ENCODE assay signal across 8 cellular contexts in the genomic region with DNA sequence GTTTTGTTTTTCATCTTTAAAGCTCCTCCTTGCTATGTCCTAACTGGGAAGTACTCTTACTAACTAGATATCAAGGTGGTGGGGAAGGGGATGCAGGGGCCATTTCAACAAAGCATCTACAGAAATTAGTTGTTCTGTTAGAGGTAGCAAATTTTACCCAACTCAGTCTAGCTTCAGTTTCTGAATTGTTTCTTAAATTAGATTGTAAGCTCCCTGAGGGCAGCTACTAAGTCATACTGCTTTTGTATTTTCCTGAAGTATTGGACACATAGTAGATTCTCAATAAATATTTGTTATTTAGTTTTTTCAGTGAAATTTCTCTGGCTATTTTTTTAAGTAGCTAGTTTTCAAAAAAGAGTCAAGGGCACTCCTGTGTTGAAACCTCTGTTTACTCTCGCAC. TPM values are rescaled to one million over a fixed set of nuclear protein-coding genes. Genes with fewer than 3 reads are reported as not detected.
A peak's percentile ranks its signal among the peaks of the same experiment; 100 is the strongest.
DNase-seq lines count a peak whose midpoint lies in the region; ATAC-seq and TF ChIP-seq lines count a peak whose summit lies in the region.

No MANE protein-coding gene starts in this region.

- peaks cover 0 to 1% (median 0%) of the 10 kb centered on the region in 3 donors for H3K9me3 Mint-ChIP-seq in IgD-negative memory B cell
- H3K9me3 Mint-ChIP-seq in naive thymus-derived CD8-positive, alpha-beta T cell, result no peaks in the 10 kb centered on the region

- peaks cover 36 to 56% (median 48%) of the 10 kb centered on the region in 3 donors for H3K4me1 Mint-ChIP-seq in IgD-negative memory B cell
- peaks cover 50 to 91% (median 81%) of the 10 kb centered on the region in 4 donors for H3K4me1 Mint-ChIP-seq in naive thymus-derived CD8-positive, alpha-beta T cell

- H3K4me3 Mint-ChIP-seq in IgD-negative memory B cell, result peak overlapping the region; percentile 84 to 99 (median 96)
- peak overlapping the region; percentile 83 to 99 (median 96) for H3K4me3 Mint-ChIP-seq in naive thymus-derived CD8-positive, alpha-beta T cell

- H3K27me3 ChIP-seq in BJ (ENCODE audit: control insufficient read depth, insufficient read depth, low read length) (no peaks in the 10 kb centered on the region), breast epithelium (no peaks in the 10 kb centered on the region), WERI-Rb-1 (ENCODE audit: insufficient read depth, low read depth, severe bottlenecking) (no peaks in the 10 kb centered on the region)

- TF ChIP-seq CTCF in BJ (IDR thresholded peaks at IDR 0.05; ENCODE audit: insufficient read depth, low read depth, low read length) (no peak), breast epithelium (IDR thresholded peaks at IDR 0.05) (no peak), WERI-Rb-1 (IDR thresholded peaks at IDR 0.05; ENCODE audit: low read depth, low read length) (no peak)

- no peak for TF ChIP-seq POLR2A in breast epithelium (IDR thresholded peaks at IDR 0.05)

- DNase-seq in BJ (ENCODE audit: low read depth) (no peak), breast epithelium (ENCODE audit: low spot score in 2 of 2) (no peak), WERI-Rb-1 (no peak), AML-193 (lab: John Stamatoyannopoulos, UW) (no peak), iPS-NIHi11 (ENCODE audit: low spot score) (no peak)
- no peak for DNase-seq in naive thymus-derived CD8-positive, alpha-beta T cell

- ATAC-seq in naive thymus-derived CD8-positive, alpha-beta T cell, result no peak
- ATAC-seq in GM21825 (IDR thresholded peaks at IDR 0.05; ENCODE audit: unreplicated experiment), result no peak

- H3K4me1 ChIP-seq in breast epithelium, result peaks cover 7 to 26% of the 10 kb centered on the region in 2 donors

- peak overlapping the region; percentile 90 to 93 (median 90) for H3K27ac Mint-ChIP-seq in IgD-negative memory B cell
- peak overlapping the region; percentile 95 to 100 (median 100) for H3K27ac Mint-ChIP-seq in naive thymus-derived CD8-positive, alpha-beta T cell

- intact Hi-C loops in breast epithelium (cut with DNase I; ENCODE audit: low total_unique reads), result no loop called here

- H3K36me3 Mint-ChIP-seq in IgD-negative memory B cell, result peaks cover 1% of the 10 kb centered on the region
- peaks cover 0 to 53% (median 15%) of the 10 kb centered on the region in 3 donors for H3K36me3 Mint-ChIP-seq in naive thymus-derived CD8-positive, alpha-beta T cell

- H3K27ac ChIP-seq in breast epithelium (peak overlapping the region; percentile 100), WERI-Rb-1 (no peak overlapping the region)

- POLR2A ChIA-PET in BJ (lab: Charles Lee), result no interaction called here
- POLR2A ChIA-PET in naive thymus-derived CD8-positive, alpha-beta T cell (lab: Charles Lee), result no interaction called here

- H3K27me3 Mint-ChIP-seq in IgD-negative memory B cell, result no peaks in the 10 kb centered on the region
- peaks cover 0 to 2% (median 0%) of the 10 kb centered on the region in 5 donors for H3K27me3 Mint-ChIP-seq in naive thymus-derived CD8-positive, alpha-beta T cell

- H3K4me3 ChIP-seq in BJ (ENCODE audit: low read depth, low read length) (peak overlapping the region; percentile 77), breast epithelium (peak overlapping the region in 2 of 3 donors; percentile 91 to 95), WERI-Rb-1 (ENCODE audit: low read depth, low read length) (no peak overlapping the region)

- H3K36me3 ChIP-seq in BJ (ENCODE audit: control insufficient read depth, insufficient read depth, low read length) (peaks cover 7% of the 10 kb centered on the region), breast epithelium (no peaks in the 10 kb centered on the region), WERI-Rb-1 (peaks cover 88% of the 10 kb centered on the region)

- no peaks in the 10 kb centered on the region for H3K9me3 ChIP-seq in breast epithelium
- H3K9me3 ChIP-seq in WERI-Rb-1 (ENCODE audit: severe bottlenecking), result peaks cover 2% of the 10 kb centered on the region

- CTCF ChIA-PET in BJ (lab: Yijun Ruan, JAX), result interaction anchor here (0.9 kb wide), 1 partner anchor 23 kb away, joined by 3 read pairs; no protein-coding TSS in a partner anchor

RNA-seq across cellular contexts. Expression of a gene that starts 1.8 kb away (rescaled TPM):
- 111 and 134 TPM in 2 replicates for polyA plus RNA-seq in BJ (2011; rRNA removed)
- 86.7 and 88.4 TPM in 2 replicates for polyA minus RNA-seq in BJ (2011; rRNA and poly(A)+ RNA removed)
- polyA plus RNA-seq in IgD-negative memory B cell, result 60.6 TPM
- 10 to 100 TPM; 64.8 to 79.3 (median 70.1) TPM for total RNA-seq in breast epithelium
- total RNA-seq in naive thymus-derived CD8-positive, alpha-beta T cell, result 100 to 1,000 TPM; 205 to 206 TPM
- polyA plus RNA-seq in naive thymus-derived CD8-positive, alpha-beta T cell, result 10 to 100 TPM; 42.0 to 70.5 (median 54.8) TPM

RNA-seq across cellular contexts. Expression of a gene that starts 16.4 kb away (rescaled TPM):
- polyA plus RNA-seq in BJ (2011; rRNA removed) (not detected in 2 replicates), IgD-negative memory B cell (not detected)
- not detected in 2 replicates for polyA minus RNA-seq in BJ (2011; rRNA and poly(A)+ RNA removed)
- total RNA-seq in breast epithelium, result not detected
- total RNA-seq in naive thymus-derived CD8-positive, alpha-beta T cell, result not detected
- not detected for polyA plus RNA-seq in naive thymus-derived CD8-positive, alpha-beta T cell

RNA-seq across cellular contexts. Expression of a gene that starts 30.6 kb away (rescaled TPM):
- polyA plus RNA-seq in BJ (2011; rRNA removed), result 275 and 376 TPM in 2 replicates
- 57.2 and 68.9 TPM in 2 replicates for polyA minus RNA-seq in BJ (2011; rRNA and poly(A)+ RNA removed)
- polyA plus RNA-seq in IgD-negative memory B cell, result 878 TPM
- 100 to 1,000 TPM; 236 to 302 (median 245) TPM for total RNA-seq in breast epithelium
- total RNA-seq in naive thymus-derived CD8-positive, alpha-beta T cell, result 100 to 1,000 TPM; 287 to 307 TPM
- 1,000 to 10,000 TPM in 1 of 3 donors, 100 to 1,000 TPM in 2; 791 to 1,022 (median 805) TPM for polyA plus RNA-seq in naive thymus-derived CD8-positive, alpha-beta T cell

RNA-seq across cellular contexts. Expression of a gene that starts 49.9 kb away (rescaled TPM):
- 268 and 270 TPM in 2 replicates for polyA plus RNA-seq in BJ (2011; rRNA removed)
- 62.6 and 137 TPM in 2 replicates for polyA minus RNA-seq in BJ (2011; rRNA and poly(A)+ RNA removed)
- polyA plus RNA-seq in IgD-negative memory B cell, result 119 TPM
- total RNA-seq in breast epithelium, result 100 to 1,000 TPM; 108 to 125 (median 120) TPM
- total RNA-seq in naive thymus-derived CD8-positive, alpha-beta T cell, result 100 to 1,000 TPM; 112 to 118 TPM
- 100 to 1,000 TPM; 165 to 170 (median 169) TPM for polyA plus RNA-seq in naive thymus-derived CD8-positive, alpha-beta T cell
